In genomic region chr14:105423488-105424195, GRCh38 we compare ENCODE assay signal across 1 cellular context.
TF ChIP-seq lines count a peak whose summit lies in the region.

No MANE protein-coding gene starts in this region.

TF ChIP-seq in H1, 55 proteins besides CTCF, POLR2A, EP300 and RAD21:
- TF ChIP-seq SP2 (IDR thresholded peaks at IDR 0.05; ENCODE audit: low read length) = no peak
- TF ChIP-seq SIRT6 (IDR thresholded peaks at IDR 0.05; ENCODE audit: low read length) = no peak
- no peak for TF ChIP-seq SP1 (IDR thresholded peaks at IDR 0.05; ENCODE audit: low read depth, low read length)
- no peak for TF ChIP-seq FOSL1 (IDR thresholded peaks at IDR 0.05; ENCODE audit: insufficient read depth, low read depth, low read length)
- no peak for TF ChIP-seq GABPA (IDR thresholded peaks at IDR 0.05; ENCODE audit: borderline replicate concordance, insufficient read depth, low read length)
- TF ChIP-seq KDM1A (IDR thresholded peaks at IDR 0.05; ENCODE audit: borderline replicate concordance, low read length) = no peak
- TF ChIP-seq TCF12 (IDR thresholded peaks at IDR 0.05; ENCODE audit: low read depth, low read length) = no peak
- TF ChIP-seq TAF1 (IDR thresholded peaks at IDR 0.05; ENCODE audit: low read depth, low read length) = no peak
- no peak for TF ChIP-seq E2F6 (IDR thresholded peaks at IDR 0.05)
- TF ChIP-seq JUND (IDR thresholded peaks at IDR 0.05; ENCODE audit: low read length) = no peak
- no peak for TF ChIP-seq BACH1 (IDR thresholded peaks at IDR 0.05; ENCODE audit: low read length)
- TF ChIP-seq ZNF274 (IDR thresholded peaks at IDR 0.05; ENCODE audit: borderline replicate concordance, extremely low read depth, low read length) = no peak
- no peak for TF ChIP-seq CHD2 (IDR thresholded peaks at IDR 0.05; ENCODE audit: low read length)
- no peak for TF ChIP-seq KDM5A (IDR thresholded peaks at IDR 0.05; ENCODE audit: low read length)
